ENCODE assay signal across 1 cellular context in the genomic region with DNA sequence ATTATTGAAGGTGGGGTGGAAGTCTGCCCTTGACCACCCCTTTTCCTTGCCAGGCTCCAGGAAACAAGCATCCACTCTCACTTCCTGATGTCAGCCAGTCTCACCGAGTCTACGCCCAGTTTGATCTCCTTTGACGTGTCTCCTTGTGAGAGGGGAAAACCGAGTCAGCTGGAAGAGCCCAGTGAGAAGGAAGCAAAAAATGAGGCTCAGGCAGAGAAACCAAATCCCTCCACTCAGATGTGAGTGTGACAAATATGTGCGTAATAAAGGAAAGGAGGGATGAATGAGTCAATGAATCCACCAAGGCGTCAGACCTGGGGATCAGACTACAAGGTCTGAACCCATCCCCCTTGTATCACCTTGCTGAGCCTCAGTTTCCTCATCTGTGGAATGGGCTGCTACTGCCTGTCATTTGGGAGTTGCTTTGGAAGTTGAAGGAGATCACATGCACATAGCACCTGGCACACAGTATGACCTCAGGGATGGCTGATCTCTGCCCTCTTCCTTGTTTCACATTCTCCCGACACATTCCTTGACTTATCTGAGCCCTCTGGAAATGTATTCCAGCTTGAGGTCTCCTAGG.
TF ChIP-seq lines count a peak whose summit lies in the region.

No MANE protein-coding gene starts in this region.

TF ChIP-seq in K562, 482 proteins besides CTCF, POLR2A, EP300 and RAD21 (continued from another document):
- TF ChIP-seq, protein P1, sequence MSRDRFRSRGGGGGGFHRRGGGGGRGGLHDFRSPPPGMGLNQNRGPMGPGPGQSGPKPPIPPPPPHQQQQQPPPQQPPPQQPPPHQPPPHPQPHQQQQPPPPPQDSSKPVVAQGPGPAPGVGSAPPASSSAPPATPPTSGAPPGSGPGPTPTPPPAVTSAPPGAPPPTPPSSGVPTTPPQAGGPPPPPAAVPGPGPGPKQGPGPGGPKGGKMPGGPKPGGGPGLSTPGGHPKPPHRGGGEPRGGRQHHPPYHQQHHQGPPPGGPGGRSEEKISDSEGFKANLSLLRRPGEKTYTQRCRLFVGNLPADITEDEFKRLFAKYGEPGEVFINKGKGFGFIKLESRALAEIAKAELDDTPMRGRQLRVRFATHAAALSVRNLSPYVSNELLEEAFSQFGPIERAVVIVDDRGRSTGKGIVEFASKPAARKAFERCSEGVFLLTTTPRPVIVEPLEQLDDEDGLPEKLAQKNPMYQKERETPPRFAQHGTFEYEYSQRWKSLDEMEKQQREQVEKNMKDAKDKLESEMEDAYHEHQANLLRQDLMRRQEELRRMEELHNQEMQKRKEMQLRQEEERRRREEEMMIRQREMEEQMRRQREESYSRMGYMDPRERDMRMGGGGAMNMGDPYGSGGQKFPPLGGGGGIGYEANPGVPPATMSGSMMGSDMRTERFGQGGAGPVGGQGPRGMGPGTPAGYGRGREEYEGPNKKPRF (IDR thresholded peaks at IDR 0.05; ENCODE audit: low read depth, low read length), result no peak
- TF ChIP-seq SP2 (IDR thresholded peaks at IDR 0.05; ENCODE audit: extremely low read depth, low read depth, low read length, poor library complexity, severe bottlenecking) (no peak), ZNF785 (CRISPR knock-in tag; IDR thresholded peaks at IDR 0.05) (no peak), EP400 (IDR thresholded peaks at IDR 0.05) (no peak)
TF ChIP-seq in K562: peak in this region for 4.
